1 cellular context compared by ENCODE assay signal in the genomic region with DNA sequence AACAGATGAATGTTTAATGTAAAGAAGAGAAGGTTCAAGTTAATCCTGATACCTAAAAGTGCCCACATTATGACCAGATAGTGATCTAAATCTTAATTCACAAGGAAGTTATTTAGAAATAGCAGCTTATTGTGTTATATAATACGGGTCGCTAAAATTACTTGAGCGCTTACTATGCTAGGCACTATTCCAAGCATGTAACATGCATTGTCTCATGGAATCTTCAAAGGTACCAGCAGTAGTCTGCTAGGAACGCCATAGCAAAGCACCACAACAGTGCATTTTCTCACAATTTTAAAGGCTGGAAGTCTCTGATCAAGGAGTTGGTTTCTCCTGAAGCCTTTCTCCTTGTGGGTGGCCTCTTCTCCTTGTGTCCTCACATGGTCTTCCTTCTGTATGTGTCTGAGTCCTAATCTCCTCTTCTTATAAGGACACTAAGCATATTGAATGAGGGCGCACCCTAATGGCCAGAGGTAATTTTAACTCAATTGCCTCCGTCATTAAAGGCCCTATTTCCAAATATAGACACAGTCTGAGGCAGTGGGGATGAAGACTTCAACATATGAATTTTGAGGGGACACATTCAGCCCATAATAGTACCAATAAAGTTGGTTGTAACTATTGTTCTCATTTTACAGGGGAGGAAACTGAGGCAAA.
TF ChIP-seq lines count a peak whose summit lies in the region.

No MANE protein-coding gene starts in this region.

TF ChIP-seq in H1, 55 proteins besides CTCF, POLR2A, EP300 and RAD21:
- TF ChIP-seq, protein P1, sequence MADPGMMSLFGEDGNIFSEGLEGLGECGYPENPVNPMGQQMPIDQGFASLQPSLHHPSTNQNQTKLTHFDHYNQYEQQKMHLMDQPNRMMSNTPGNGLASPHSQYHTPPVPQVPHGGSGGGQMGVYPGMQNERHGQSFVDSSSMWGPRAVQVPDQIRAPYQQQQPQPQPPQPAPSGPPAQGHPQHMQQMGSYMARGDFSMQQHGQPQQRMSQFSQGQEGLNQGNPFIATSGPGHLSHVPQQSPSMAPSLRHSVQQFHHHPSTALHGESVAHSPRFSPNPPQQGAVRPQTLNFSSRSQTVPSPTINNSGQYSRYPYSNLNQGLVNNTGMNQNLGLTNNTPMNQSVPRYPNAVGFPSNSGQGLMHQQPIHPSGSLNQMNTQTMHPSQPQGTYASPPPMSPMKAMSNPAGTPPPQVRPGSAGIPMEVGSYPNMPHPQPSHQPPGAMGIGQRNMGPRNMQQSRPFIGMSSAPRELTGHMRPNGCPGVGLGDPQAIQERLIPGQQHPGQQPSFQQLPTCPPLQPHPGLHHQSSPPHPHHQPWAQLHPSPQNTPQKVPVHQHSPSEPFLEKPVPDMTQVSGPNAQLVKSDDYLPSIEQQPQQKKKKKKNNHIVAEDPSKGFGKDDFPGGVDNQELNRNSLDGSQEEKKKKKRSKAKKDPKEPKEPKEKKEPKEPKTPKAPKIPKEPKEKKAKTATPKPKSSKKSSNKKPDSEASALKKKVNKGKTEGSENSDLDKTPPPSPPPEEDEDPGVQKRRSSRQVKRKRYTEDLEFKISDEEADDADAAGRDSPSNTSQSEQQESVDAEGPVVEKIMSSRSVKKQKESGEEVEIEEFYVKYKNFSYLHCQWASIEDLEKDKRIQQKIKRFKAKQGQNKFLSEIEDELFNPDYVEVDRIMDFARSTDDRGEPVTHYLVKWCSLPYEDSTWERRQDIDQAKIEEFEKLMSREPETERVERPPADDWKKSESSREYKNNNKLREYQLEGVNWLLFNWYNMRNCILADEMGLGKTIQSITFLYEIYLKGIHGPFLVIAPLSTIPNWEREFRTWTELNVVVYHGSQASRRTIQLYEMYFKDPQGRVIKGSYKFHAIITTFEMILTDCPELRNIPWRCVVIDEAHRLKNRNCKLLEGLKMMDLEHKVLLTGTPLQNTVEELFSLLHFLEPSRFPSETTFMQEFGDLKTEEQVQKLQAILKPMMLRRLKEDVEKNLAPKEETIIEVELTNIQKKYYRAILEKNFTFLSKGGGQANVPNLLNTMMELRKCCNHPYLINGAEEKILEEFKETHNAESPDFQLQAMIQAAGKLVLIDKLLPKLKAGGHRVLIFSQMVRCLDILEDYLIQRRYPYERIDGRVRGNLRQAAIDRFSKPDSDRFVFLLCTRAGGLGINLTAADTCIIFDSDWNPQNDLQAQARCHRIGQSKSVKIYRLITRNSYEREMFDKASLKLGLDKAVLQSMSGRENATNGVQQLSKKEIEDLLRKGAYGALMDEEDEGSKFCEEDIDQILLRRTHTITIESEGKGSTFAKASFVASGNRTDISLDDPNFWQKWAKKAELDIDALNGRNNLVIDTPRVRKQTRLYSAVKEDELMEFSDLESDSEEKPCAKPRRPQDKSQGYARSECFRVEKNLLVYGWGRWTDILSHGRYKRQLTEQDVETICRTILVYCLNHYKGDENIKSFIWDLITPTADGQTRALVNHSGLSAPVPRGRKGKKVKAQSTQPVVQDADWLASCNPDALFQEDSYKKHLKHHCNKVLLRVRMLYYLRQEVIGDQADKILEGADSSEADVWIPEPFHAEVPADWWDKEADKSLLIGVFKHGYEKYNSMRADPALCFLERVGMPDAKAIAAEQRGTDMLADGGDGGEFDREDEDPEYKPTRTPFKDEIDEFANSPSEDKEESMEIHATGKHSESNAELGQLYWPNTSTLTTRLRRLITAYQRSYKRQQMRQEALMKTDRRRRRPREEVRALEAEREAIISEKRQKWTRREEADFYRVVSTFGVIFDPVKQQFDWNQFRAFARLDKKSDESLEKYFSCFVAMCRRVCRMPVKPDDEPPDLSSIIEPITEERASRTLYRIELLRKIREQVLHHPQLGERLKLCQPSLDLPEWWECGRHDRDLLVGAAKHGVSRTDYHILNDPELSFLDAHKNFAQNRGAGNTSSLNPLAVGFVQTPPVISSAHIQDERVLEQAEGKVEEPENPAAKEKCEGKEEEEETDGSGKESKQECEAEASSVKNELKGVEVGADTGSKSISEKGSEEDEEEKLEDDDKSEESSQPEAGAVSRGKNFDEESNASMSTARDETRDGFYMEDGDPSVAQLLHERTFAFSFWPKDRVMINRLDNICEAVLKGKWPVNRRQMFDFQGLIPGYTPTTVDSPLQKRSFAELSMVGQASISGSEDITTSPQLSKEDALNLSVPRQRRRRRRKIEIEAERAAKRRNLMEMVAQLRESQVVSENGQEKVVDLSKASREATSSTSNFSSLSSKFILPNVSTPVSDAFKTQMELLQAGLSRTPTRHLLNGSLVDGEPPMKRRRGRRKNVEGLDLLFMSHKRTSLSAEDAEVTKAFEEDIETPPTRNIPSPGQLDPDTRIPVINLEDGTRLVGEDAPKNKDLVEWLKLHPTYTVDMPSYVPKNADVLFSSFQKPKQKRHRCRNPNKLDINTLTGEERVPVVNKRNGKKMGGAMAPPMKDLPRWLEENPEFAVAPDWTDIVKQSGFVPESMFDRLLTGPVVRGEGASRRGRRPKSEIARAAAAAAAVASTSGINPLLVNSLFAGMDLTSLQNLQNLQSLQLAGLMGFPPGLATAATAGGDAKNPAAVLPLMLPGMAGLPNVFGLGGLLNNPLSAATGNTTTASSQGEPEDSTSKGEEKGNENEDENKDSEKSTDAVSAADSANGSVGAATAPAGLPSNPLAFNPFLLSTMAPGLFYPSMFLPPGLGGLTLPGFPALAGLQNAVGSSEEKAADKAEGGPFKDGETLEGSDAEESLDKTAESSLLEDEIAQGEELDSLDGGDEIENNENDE (IDR thresholded peaks at IDR 0.05; ENCODE audit: insufficient replicate concordance, low read length) = no peak
- TF ChIP-seq KDM1A (IDR thresholded peaks at IDR 0.05; ENCODE audit: borderline replicate concordance, low read length) = no peak
- no peak for TF ChIP-seq SIN3A (conservative IDR thresholded peaks at IDR 0.05 in 1 of 2, IDR thresholded peaks at IDR 0.05 in 1 of 2; ENCODE audit: low read depth in 1 of 2, low read length in 2 of 2)
- TF ChIP-seq GTF2F1 (IDR thresholded peaks at IDR 0.05; ENCODE audit: borderline replicate concordance, low read depth, low read length) = no peak
- no peak for TF ChIP-seq MAFK (IDR thresholded peaks at IDR 0.05; ENCODE audit: low read depth, low read length)
- TF ChIP-seq EZH2 (IDR thresholded peaks at IDR 0.05; ENCODE audit: low read depth, low read length, severe bottlenecking) = no peak
- no peak for TF ChIP-seq NRF1 (IDR thresholded peaks at IDR 0.05; ENCODE audit: low read depth, low read length)
- no peak for TF ChIP-seq ZNF274 (IDR thresholded peaks at IDR 0.05; ENCODE audit: borderline replicate concordance, extremely low read depth, low read length)
- TF ChIP-seq RFX5 (IDR thresholded peaks at IDR 0.05; ENCODE audit: borderline replicate concordance, low read depth, low read length) = no peak
- TF ChIP-seq, protein P2, sequence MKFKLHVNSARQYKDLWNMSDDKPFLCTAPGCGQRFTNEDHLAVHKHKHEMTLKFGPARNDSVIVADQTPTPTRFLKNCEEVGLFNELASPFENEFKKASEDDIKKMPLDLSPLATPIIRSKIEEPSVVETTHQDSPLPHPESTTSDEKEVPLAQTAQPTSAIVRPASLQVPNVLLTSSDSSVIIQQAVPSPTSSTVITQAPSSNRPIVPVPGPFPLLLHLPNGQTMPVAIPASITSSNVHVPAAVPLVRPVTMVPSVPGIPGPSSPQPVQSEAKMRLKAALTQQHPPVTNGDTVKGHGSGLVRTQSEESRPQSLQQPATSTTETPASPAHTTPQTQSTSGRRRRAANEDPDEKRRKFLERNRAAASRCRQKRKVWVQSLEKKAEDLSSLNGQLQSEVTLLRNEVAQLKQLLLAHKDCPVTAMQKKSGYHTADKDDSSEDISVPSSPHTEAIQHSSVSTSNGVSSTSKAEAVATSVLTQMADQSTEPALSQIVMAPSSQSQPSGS (IDR thresholded peaks at IDR 0.05; ENCODE audit: low read length) = no peak
- no peak for TF ChIP-seq CBX8 (IDR thresholded peaks at IDR 0.05; ENCODE audit: borderline replicate concordance, low read depth, low read length)
- no peak for TF ChIP-seq SP1 (IDR thresholded peaks at IDR 0.05; ENCODE audit: low read depth, low read length)
- TF ChIP-seq SP4 (IDR thresholded peaks at IDR 0.05; ENCODE audit: low read length) = no peak
